In genomic region chr2:22582107-22582506, GRCh38 we compare ENCODE assay signal across 25 cellular contexts.
DNase-seq lines count a peak whose midpoint lies in the region; ATAC-seq, FAIRE-seq and TF ChIP-seq lines count a peak whose summit lies in the region.
"Had no signal": no experiment of that assay in that cellular context is flagged by ENCODE, and none has a peak within 500 bp of the region (broad histone marks: within the 10 kb centered on the region; RNA-seq: fewer than 3 reads in every experiment).

No MANE protein-coding gene starts in this region.

- H3K36me3 ChIP-seq in HEK293 (ENCODE audit: control insufficient read depth in 2 of 2, insufficient read depth in 1 of 2, low read length in 2 of 2) (no peaks in the 10 kb centered on the region), K562 (ENCODE audit: control insufficient read depth, insufficient read depth, low read length) (no peaks in the 10 kb centered on the region), endodermal cell (ENCODE audit: control insufficient read depth, insufficient read depth, low read length) (no peaks in the 10 kb centered on the region), ascending aorta (no peaks in the 10 kb centered on the region), PC-3 (ENCODE audit: low read depth, low read length) (no peaks in the 10 kb centered on the region)

- H3K4me3 Mint-ChIP-seq in endodermal cell: no peak overlapping the region
- H3K4me3 Mint-ChIP-seq: B cell; CD4-positive, alpha-beta T cell; CD8-positive, alpha-beta T cell had no signal

- 3% methylated on average over 3 of the region's 3 CpGs for WGBS in K562 (ENCODE audit: insufficient coverage, low coverage, missing lambda C conversion rate)
- WGBS in endodermal cell (ENCODE audit: insufficient coverage in 1 of 2, insufficient read length in 1 of 2), 2 experiments: 83% methylated on average over 3 of the region's 3 CpGs; no CpG with 5 or more reads in 1 of the 2 experiments

- H3K27me3 ChIP-seq in K562 (ENCODE audit: control insufficient read depth in 2 of 2, insufficient read depth in 2 of 2, low read length in 2 of 2): no peaks in the 10 kb centered on the region
- no peaks in the 10 kb centered on the region for H3K27me3 ChIP-seq in endodermal cell (ENCODE audit: control insufficient read depth, insufficient read depth, low read length, poor library complexity, severe bottlenecking)
- no peaks in the 10 kb centered on the region for H3K27me3 ChIP-seq in ascending aorta
- H3K27me3 ChIP-seq in PC-3 (ENCODE audit: low read length): no peaks in the 10 kb centered on the region
- H3K27me3 ChIP-seq: BLaER1 treated with 17β-estradiol and CSF1 and Interleukin-3, amounts not matched to agents 10 nM and 100 nM had no signal

- H3K27ac ChIP-seq in HEK293 (ENCODE audit: extremely low read depth, low read depth, low read length) (no peak overlapping the region), K562 (ENCODE audit: extremely low read depth, low read depth, low read length) (no peak overlapping the region), endodermal cell (ENCODE audit: low read depth, low read length) (no peak overlapping the region), ascending aorta (no peak overlapping the region), PC-3 (ENCODE audit: low read length) (no peak overlapping the region)
- H3K27ac ChIP-seq: BLaER1 treated with 17β-estradiol and CSF1 and Interleukin-3, amounts not matched to agents 10 nM and 100 nM; C4-2B had no signal

- no peak for TF ChIP-seq RAD21 in K562 (CRISPR knock-in tag; conservative IDR thresholded peaks at IDR 0.05 in 1 of 2, IDR thresholded peaks at IDR 0.05 in 1 of 2)

- POLR2A ChIA-PET in HEK293 (lab: Yijun Ruan, JAX) (no interaction called here), K562 (lab: Yijun Ruan, JAX) (no interaction called here), PC-3 (lab: Charles Lee; ENCODE audit: unreplicated experiment) (no interaction called here)

- no peaks in the 10 kb centered on the region for H3K27me3 Mint-ChIP-seq in endodermal cell (ENCODE audit: insufficient read depth)
- H3K27me3 Mint-ChIP-seq: B cell; CD4-positive, alpha-beta T cell had no signal

- intact Hi-C loops in K562 (cut with micrococcal nuclease) (no loop called here), ascending aorta (cut with DNase I) (no loop called here), PC-3 (cut with micrococcal nuclease) (no loop called here)

- no peaks in the 10 kb centered on the region for H3K9me1 ChIP-seq in K562 (ENCODE audit: control insufficient read depth, insufficient read depth, low read length)

- TF ChIP-seq POLR2A in K562 (conservative IDR thresholded peaks at IDR 0.05): no peak

- H3K9me3 Mint-ChIP-seq in endodermal cell: peaks cover 50% of the 10 kb centered on the region

- no TSS peak for BruUV-seq in K562 (replicated peaks; lab: Mats Ljungman, UMichigan)
- BruUV-seq in PC-3 (replicated peaks; lab: Mats Ljungman, UMichigan): no TSS peak

- H3K36me3 Mint-ChIP-seq in endodermal cell (ENCODE audit: low read depth): peaks cover 25% of the 10 kb centered on the region
- H3K36me3 Mint-ChIP-seq: CD8-positive, alpha-beta T cell had no signal

- H3F3A ChIP-seq in PC-3 (ENCODE audit: low read length, unreplicated experiment): no peaks in the 10 kb centered on the region

- H3K9ac ChIP-seq in K562 (ENCODE audit: insufficient read depth in 1 of 2, low read depth in 2 of 2, low read length in 2 of 2): no peak overlapping the region
- H3K9ac ChIP-seq in endodermal cell (ENCODE audit: extremely low read depth, low read length, poor library complexity, severe bottlenecking): no peak overlapping the region
- no peak overlapping the region for H3K9ac ChIP-seq in PC-3 (ENCODE audit: low read length)
- H3K9ac ChIP-seq: BLaER1 treated with 17β-estradiol and CSF1 and Interleukin-3, amounts not matched to agents 10 nM and 100 nM had no signal

- no peaks in the 10 kb centered on the region for H4K20me1 ChIP-seq in K562 (replicated peaks; ENCODE audit: control insufficient read depth, insufficient read depth, low read length)
- H4K20me1 ChIP-seq in PC-3 (ENCODE audit: low read length): no peaks in the 10 kb centered on the region
- H4K20me1 ChIP-seq: BLaER1 treated with 17β-estradiol and CSF1 and Interleukin-3, amounts not matched to agents 10 nM and 100 nM had no signal

- H3K9me3 ChIP-seq in HEK293 (ENCODE audit: control insufficient read depth, insufficient read depth, low read depth, low read length): no peaks in the 10 kb centered on the region
- no peaks in the 10 kb centered on the region for H3K9me3 ChIP-seq in K562 (replicated peaks; ENCODE audit: control insufficient read depth, insufficient read depth, low read depth, low read length)
- peaks cover 48% of the 10 kb centered on the region for H3K9me3 ChIP-seq in endodermal cell (ENCODE audit: control insufficient read depth, low read length)
- H3K9me3 ChIP-seq in ascending aorta: peaks cover 0 to 7% of the 10 kb centered on the region in 2 donors
- H3K9me3 ChIP-seq in PC-3 (ENCODE audit: low read length): peaks cover 15% of the 10 kb centered on the region

- H3K4me1 ChIP-seq in HEK293 (ENCODE audit: control insufficient read depth, insufficient read depth, low read length) (no peaks in the 10 kb centered on the region), K562 (replicated peaks in 1 of 2; ENCODE audit: control insufficient read depth in 2 of 2, insufficient read depth in 2 of 2, low read length in 2 of 2) (no peaks in the 10 kb centered on the region), endodermal cell (ENCODE audit: control insufficient read depth, insufficient read depth, low read length) (no peaks in the 10 kb centered on the region), ascending aorta (no peaks in the 10 kb centered on the region), PC-3 (ENCODE audit: insufficient read depth, low read length) (no peaks in the 10 kb centered on the region)
- H3K4me1 ChIP-seq: BLaER1 treated with 17β-estradiol and CSF1 and Interleukin-3, amounts not matched to agents 10 nM and 100 nM; Caco-2 had no signal

- CTCF ChIA-PET in HEK293 (lab: Yijun Ruan, JAX) (no interaction called here), K562 (lab: Yijun Ruan, JAX; ENCODE audit: low intra/inter-chr PET ratio) (no interaction called here), PC-3 (lab: Charles Lee) (no interaction called here)

- H3K9me2 ChIP-seq in PC-3 (replicated peaks; ENCODE audit: low read length): no peaks in the 10 kb centered on the region

- no peaks in the 10 kb centered on the region for H3K4me1 Mint-ChIP-seq in endodermal cell
- H3K4me1 Mint-ChIP-seq: B cell had no signal

- H2AFZ ChIP-seq in K562 (ENCODE audit: low read depth, low read length) (no peak overlapping the region), PC-3 (ENCODE audit: low read length) (no peak overlapping the region)

- H3K4me3 ChIP-seq in HEK293 (ENCODE audit: low read depth, low read length): no peak overlapping the region
- H3K4me3 ChIP-seq in K562: no peak overlapping the region
- H3K4me3 ChIP-seq in endodermal cell (ENCODE audit: low read length): peak overlapping the region; percentile 70
- no peak overlapping the region for H3K4me3 ChIP-seq in ascending aorta
- H3K4me3 ChIP-seq in PC-3 (ENCODE audit: low read length): no peak overlapping the region
- H3K4me3 ChIP-seq: GM12878 had no signal

- no peak for TF ChIP-seq EP300 in K562 (IDR thresholded peaks at IDR 0.05; ENCODE audit: low read length)

- TF ChIP-seq CTCF in HEK293 (tag by site-specific recombination; IDR thresholded peaks at IDR 0.05) (no peak), K562 (IDR thresholded peaks at IDR 0.05 in 2 of 3, conservative IDR thresholded peaks at IDR 0.05 in 1 of 3; ENCODE audit: insufficient read depth in 2 of 3, low read depth in 1 of 3, low read length in 3 of 3) (no peak), endodermal cell (conservative IDR thresholded peaks at IDR 0.05) (no peak), ascending aorta (IDR thresholded peaks at IDR 0.05) (no peak), PC-3 (conservative IDR thresholded peaks at IDR 0.05; ENCODE audit: low read depth, low read length) (no peak)

- H3K4me2 ChIP-seq in K562 (ENCODE audit: insufficient read depth, low read length): no peak overlapping the region
- H3K4me2 ChIP-seq in PC-3 (ENCODE audit: low read length): no peak overlapping the region
- H3K4me2 ChIP-seq: BLaER1 treated with 17β-estradiol and CSF1 and Interleukin-3, amounts not matched to agents 10 nM and 100 nM had no signal

- in situ Hi-C loops in K562 (cut with MboI): no loop called here

- DNase-seq in K562 (ENCODE audit: extremely low read depth in 1 of 4, low spot score in 3 of 4) (no peak), endodermal cell (no peak), ascending aorta (ENCODE audit: low spot score in 2 of 2) (no peak), PC-3 (no peak), DMS53 treated with DMSO at 0.1 percent for 48 hours (lab: John Stamatoyannopoulos, UW; ENCODE audit: unreplicated experiment) (no peak)
- DNase-seq: 8988T; AML-193; Caco-2; Calu3; CD4-positive, alpha-beta T cell; CD8-positive, alpha-beta T cell; DMS79; DND-41; EL; GDM1 had no signal

- ATAC-seq in K562 (no peak), PC-3 (no peak), GM19328 (IDR thresholded peaks at IDR 0.05; ENCODE audit: unreplicated experiment) (no peak)
- ATAC-seq: CD8-positive, alpha-beta T cell; GM12878 had no signal

- H3K79me2 ChIP-seq in K562 (ENCODE audit: control insufficient read depth, insufficient read depth, low read length) (no peaks in the 10 kb centered on the region), PC-3 (ENCODE audit: low read length) (no peaks in the 10 kb centered on the region)

- H3K27ac Mint-ChIP-seq in endodermal cell: no peak overlapping the region
- H3K27ac Mint-ChIP-seq: B cell; CD4-positive, alpha-beta T cell; CD8-positive, alpha-beta T cell had no signal

- no peak for FAIRE-seq in K562 (lab: Jason Lieb, UNC)
- FAIRE-seq: A204.1, D721Med, GM12878, GM12892, GM18507 had no signal

TF ChIP-seq in HEK293, 187 proteins besides CTCF, POLR2A, EP300 and RAD21 (continues in another document):
- TF ChIP-seq ZNF585B (tag by site-specific recombination; IDR thresholded peaks at IDR 0.05) (peak; percentile 85), TRIM28 (IDR thresholded peaks at IDR 0.05; ENCODE audit: borderline replicate concordance, low read length) (peak; percentile 31; the same call in 1 of the 2 replicates), ZIC2 (tag by site-specific recombination; IDR thresholded peaks at IDR 0.05) (no peak)

TF ChIP-seq in K562, 482 proteins besides CTCF, POLR2A, EP300 and RAD21:
- TF ChIP-seq SIN3A (IDR thresholded peaks at IDR 0.05; ENCODE audit: borderline replicate concordance in 2 of 2, control insufficient read depth in 1 of 2, low read depth in 2 of 2, low read length in 2 of 2) (no peak), ZFP36 (IDR thresholded peaks at IDR 0.05; ENCODE audit: low read depth, low read length, partially characterized antibody) (peak; percentile 60), LEF1 (IDR thresholded peaks at IDR 0.05) (no peak), RBM17 (IDR thresholded peaks at IDR 0.05; ENCODE audit: borderline replicate concordance, low read depth, low read length) (no peak), CEBPB (tag; IDR thresholded peaks at IDR 0.05) (no peak)

Comparison
In these comparisons a context has a peak if more than half of its experiments do, and no peak if none do; other contexts are left out.
1. Of the 44 proteins assayed by ChIP-seq in both K562 and HEK293: peak only in K562: none; only in HEK293: TRIM28; in both: none; in neither: 43.